In genomic region chr5:124133406-124133805, GRCh38 we compare ENCODE assay signal across 26 cellular contexts.
"Had no signal": no experiment of that assay in that cellular context is flagged by ENCODE, and none has a peak within 500 bp of the region (broad histone marks: within the 10 kb centered on the region; RNA-seq: fewer than 3 reads in every experiment).

No MANE protein-coding gene starts in this region.

- FAIRE-seq: urothelium cell line had no signal

- DNase-seq: stimulated activated CD4-positive, alpha-beta T cell treated with anti-CD3 and anti-CD28 coated beads, Interleukin-2, amount 100 ng/mL, for 48 hours; stimulated activated CD4-positive, alpha-beta T cell treated with anti-CD3 and anti-CD28 coated beads, Interleukin-4, amount 100 ng/mL, for 1 hour; stimulated activated CD4-positive, alpha-beta T cell treated with anti-CD3 and anti-CD28 coated beads, Interleukin-4, amount 100 ng/mL, for 24 hours; stimulated activated CD4-positive, alpha-beta T cell treated with anti-CD3 and anti-CD28 coated beads, Interleukin-4, amount 100 ng/mL, for 4 hours; stimulated activated CD8-positive, alpha-beta memory T cell treated with anti-CD3 and anti-CD28 coated beads, Interleukin-4, amount 100 ng/mL, for 48 hours; stimulated activated naive B cell treated with anti-CD40 and anti-IgM and Interleukin-4, amounts not matched to agents 10 μg/mL and 1 μg/mL and 100 μg/mL, for 72 hours; stimulated activated naive CD4-positive, alpha-beta T cell; stimulated activated naive CD4-positive, alpha-beta T cell treated with Interleukin-2 at 50 U/mL for 16 hours; stimulated activated naive CD8-positive, alpha-beta T cell treated with anti-CD3 and anti-CD28 coated beads, Interleukin-15, amount 100 ng/mL, for 72 hours; stimulated activated naive CD8-positive, alpha-beta T cell treated with anti-CD3 and anti-CD28 coated beads, Interleukin-15, Interleukin-2, amounts not matched to agents 100 U/mL and 50 U/mL, for 24 hours; stomach; substantia nigra; testis; thyroid gland; tibial artery; transverse colon; upper lobe of left lung; upper lobe of right lung; uterus had no signal

- H3K27ac ChIP-seq: stomach, suprapubic skin, testis, thoracic aorta, thyroid gland, tibial artery, tibial nerve, transverse colon, upper lobe of left lung, upper lobe of right lung, uterus, vagina had no signal

- ATAC-seq: stimulated activated effector memory CD8-positive, alpha-beta T cell treated with anti-CD3 and anti-CD28 coated beads, Interleukin-12 subunit alpha, Interleukin-12 subunit beta, amount 100 ng/mL, for 72 hours; stimulated activated memory B cell treated with anti-CD40 and anti-IgM and Interleukin-4, amounts not matched to agents 10 μg/mL and 1 μg/mL and 100 μg/mL, for 72 hours; stimulated activated naive B cell treated with anti-CD40 and anti-IgM and Interleukin-4, amounts not matched to agents 10 μg/mL and 1 μg/mL and 100 μg/mL, for 72 hours; stimulated activated naive CD8-positive, alpha-beta T cell treated with anti-CD3 and anti-CD28 coated beads, Interleukin-15, amount 100 ng/mL, for 72 hours; stimulated activated naive CD8-positive, alpha-beta T cell treated with anti-CD3 and anti-CD28 coated beads, Interleukin-15, Interleukin-2, amounts not matched to agents 100 U/mL and 50 U/mL, for 24 hours; upper lobe of right lung had no signal

- H3K9me3 ChIP-seq: stomach, suprapubic skin, testis, thoracic aorta, thyroid gland, tibial artery, tibial nerve, transverse colon, upper lobe of left lung, upper lobe of right lung, uterus, vagina had no signal

- H3K27me3 ChIP-seq: stomach, suprapubic skin, testis, thyroid gland, tibial artery, tibial nerve, transverse colon, upper lobe of left lung, upper lobe of right lung, uterus, vagina had no signal

- H3K36me3 ChIP-seq: stomach, suprapubic skin, thoracic aorta, thyroid gland, tibial artery, tibial nerve, transverse colon, upper lobe of left lung, upper lobe of right lung, uterus, vagina had no signal

- H3K4me1 ChIP-seq: stomach, testis, thyroid gland, tibial artery, tibial nerve, transverse colon, upper lobe of left lung, upper lobe of right lung, uterus, vagina had no signal

- H3K4me3 ChIP-seq: stomach, suprapubic skin, testis, thoracic aorta, thyroid gland, tibial artery, tibial nerve, transverse colon, upper lobe of left lung, upper lobe of right lung, uterus, vagina had no signal
